Comparison of ENCODE assay signal across 31 cellular contexts in genomic region chr6:90100059-90100665, GRCh38.
DNase-seq lines count a peak whose midpoint lies in the region; ATAC-seq and TF ChIP-seq lines count a peak whose summit lies in the region.
"Had no signal": no experiment of that assay in that cellular context is flagged by ENCODE, and none has a peak within 500 bp of the region (broad histone marks: within the 10 kb centered on the region; RNA-seq: fewer than 3 reads in every experiment).

No MANE protein-coding gene starts in this region.

- TF ChIP-seq EP300 in stomach (IDR thresholded peaks at IDR 0.05), result no peak

- no peak for ATAC-seq in stimulated activated naive B cell treated with anti-CD40 and anti-IgM and Interleukin-4, amounts not matched to agents 10 μg/mL and 1 μg/mL and 100 μg/mL, for 72 hours (replicated peaks)
- ATAC-seq: A549; activated CD8-positive, alpha-beta memory T cell treated with anti-CD3 and anti-CD28 coated beads, Interleukin-2, amount 10 ng/mL, durations not matched to agents 7 days and 5 days; activated naive CD4-positive, alpha-beta T cell treated with anti-CD3 and anti-CD28 coated beads, Interleukin-2, amount 50 U/mL, for 72 hours; activated T-cell treated with anti-CD3 and anti-CD28 coated beads, Interleukin-2, amount 50 U/mL, for 72 hours; gastroesophageal sphincter; left colon; right cardiac atrium; T-cell had no signal

- no peak overlapping the region for H3K4me3 Mint-ChIP-seq in activated naive CD4-positive, alpha-beta T cell treated with anti-CD3 and anti-CD28 coated beads, Interleukin-2, amount 50 U/mL, for 24 hours
- H3K4me3 Mint-ChIP-seq in stimulated activated naive B cell treated with anti-CD40 and anti-IgM and Interleukin-4, amounts not matched to agents 10 μg/mL and 1 μg/mL and 100 μg/mL, for 72 hours, result no peak overlapping the region
- H3K4me3 Mint-ChIP-seq: activated CD8-positive, alpha-beta memory T cell treated with anti-CD3 and anti-CD28 coated beads, Interleukin-2, amount 10 ng/mL, durations not matched to agents 7 days and 5 days; activated T-cell treated with anti-CD3 and anti-CD28 coated beads, Interleukin-2, amount 50 U/mL, for 72 hours; central memory CD8-positive, alpha-beta T cell; dendritic cell treated with granulocyte-macrophage colony-stimulating factor and Interleukin-4, amounts not matched to agents 40 ng/mL and 50 ng/mL, for 4 days; endodermal cell; T-cell had no signal

- no peak for TF ChIP-seq CTCF in ascending aorta (IDR thresholded peaks at IDR 0.05)
- TF ChIP-seq CTCF in fibroblast of pulmonary artery (IDR thresholded peaks at IDR 0.05; ENCODE audit: low read length, missing control alignments), result no peak
- no peak for TF ChIP-seq CTCF in stomach (IDR thresholded peaks at IDR 0.05)

- H3K36me3 ChIP-seq in ascending aorta, result no peaks in the 10 kb centered on the region
- no peaks in the 10 kb centered on the region for H3K36me3 ChIP-seq in stomach
- H3K36me3 ChIP-seq: esophagus muscularis mucosa, gastroesophageal sphincter, SJSA1, tibial artery, vagina had no signal

- H3K4me3 ChIP-seq in ascending aorta (no peak overlapping the region), fibroblast of pulmonary artery (replicated peaks; ENCODE audit: low read depth, low read length) (no peak overlapping the region), stomach (no peak overlapping the region)
- H3K4me3 ChIP-seq: A549, esophagus muscularis mucosa, gastroesophageal sphincter, GM23248, SJSA1, tibial artery, vagina had no signal

- 84 to 93% (median 92%) methylated on average over 3 of the region's 3 CpGs for WGBS in stomach, 5 donors

- H3K27ac ChIP-seq in ascending aorta (peak overlapping the region; percentile 89 to 93), stomach (no peak overlapping the region)
- H3K27ac ChIP-seq: A549, GM23248, SJSA1, vagina had no signal

- intact Hi-C loops in ascending aorta (cut with DNase I) (no loop called here), stomach (cut with DNase I; ENCODE audit: low total_unique reads) (no loop called here)

- H3K27ac Mint-ChIP-seq in activated naive CD4-positive, alpha-beta T cell treated with anti-CD3 and anti-CD28 coated beads, Interleukin-2, amount 50 U/mL, for 24 hours, result peak overlapping the region; percentile 12
- H3K27ac Mint-ChIP-seq in stimulated activated naive B cell treated with anti-CD40 and anti-IgM and Interleukin-4, amounts not matched to agents 10 μg/mL and 1 μg/mL and 100 μg/mL, for 72 hours, result peak overlapping the region; percentile 75
- H3K27ac Mint-ChIP-seq: activated CD8-positive, alpha-beta memory T cell treated with anti-CD3 and anti-CD28 coated beads, Interleukin-2, amount 10 ng/mL, durations not matched to agents 7 days and 5 days; activated T-cell treated with anti-CD3 and anti-CD28 coated beads, Interleukin-2, amount 50 U/mL, for 72 hours; CD4-positive, CD25-positive, alpha-beta regulatory T cell; dendritic cell treated with granulocyte-macrophage colony-stimulating factor and Interleukin-4, amounts not matched to agents 40 ng/mL and 50 ng/mL, for 4 days; endodermal cell had no signal

- H3K9me3 Mint-ChIP-seq in activated naive CD4-positive, alpha-beta T cell treated with anti-CD3 and anti-CD28 coated beads, Interleukin-2, amount 50 U/mL, for 24 hours, result peaks cover 4% of the 10 kb centered on the region
- peaks cover 0 to 4% of the 10 kb centered on the region in 2 donors for H3K9me3 Mint-ChIP-seq in stimulated activated naive B cell treated with anti-CD40 and anti-IgM and Interleukin-4, amounts not matched to agents 10 μg/mL and 1 μg/mL and 100 μg/mL, for 72 hours
- H3K9me3 Mint-ChIP-seq: activated naive CD4-positive, alpha-beta T cell treated with anti-CD3 and anti-CD28 coated beads, Interleukin-2, amount 50 U/mL, for 72 hours; activated T-cell treated with anti-CD3 and anti-CD28 coated beads, Interleukin-2, amount 50 U/mL, for 72 hours; central memory CD8-positive, alpha-beta T cell; dendritic cell treated with granulocyte-macrophage colony-stimulating factor and Interleukin-4, amounts not matched to agents 40 ng/mL and 50 ng/mL, for 4 days; endodermal cell; T-cell had no signal

- H3K4me1 ChIP-seq in ascending aorta (peaks cover 4 to 44% of the 10 kb centered on the region in 2 donors), stomach (peaks cover 0 to 20% (median 3%) of the 10 kb centered on the region in 4 donors)

- H3K27me3 ChIP-seq in ascending aorta, result no peaks in the 10 kb centered on the region
- no peaks in the 10 kb centered on the region for H3K27me3 ChIP-seq in stomach
- H3K27me3 ChIP-seq: esophagus muscularis mucosa, gastroesophageal sphincter, SJSA1, tibial artery, vagina had no signal

- H3K9me3 ChIP-seq in ascending aorta (no peaks in the 10 kb centered on the region), stomach (no peaks in the 10 kb centered on the region)
- H3K9me3 ChIP-seq: A549, esophagus muscularis mucosa, gastroesophageal sphincter, SJSA1, tibial artery, vagina had no signal

- peaks cover 27% of the 10 kb centered on the region for H3K36me3 Mint-ChIP-seq in activated naive CD4-positive, alpha-beta T cell treated with anti-CD3 and anti-CD28 coated beads, Interleukin-2, amount 50 U/mL, for 24 hours
- H3K36me3 Mint-ChIP-seq in stimulated activated naive B cell treated with anti-CD40 and anti-IgM and Interleukin-4, amounts not matched to agents 10 μg/mL and 1 μg/mL and 100 μg/mL, for 72 hours, result peaks cover 21 to 43% of the 10 kb centered on the region in 2 donors

- no peak for DNase-seq in activated naive CD4-positive, alpha-beta T cell treated with Interleukin-2 at 50 U/mL for 16 hours
- no peak for DNase-seq in ascending aorta (ENCODE audit: low spot score in 2 of 2)
- peak; percentile 7 for DNase-seq in fibroblast of pulmonary artery (ENCODE audit: low read depth)
- DNase-seq in stimulated activated naive B cell treated with anti-CD40 and anti-IgM and Interleukin-4, amounts not matched to agents 10 μg/mL and 1 μg/mL and 100 μg/mL, for 72 hours, result no peak
- DNase-seq in SIG-M5 treated with dmso at 0.1 percent for 504 hours (lab: John Stamatoyannopoulos, UW; ENCODE audit: unreplicated experiment), result no peak
- no peak for DNase-seq in stomach
- DNase-seq in globus pallidus (ENCODE audit: low spot score), result no peak
- DNase-seq: activated CD4-positive, alpha-beta T cell treated with anti-CD3 and anti-CD28 coated beads, Interleukin-2, amount 50 U/mL, for 1 hour; activated CD8-positive, alpha-beta memory T cell treated with anti-CD3 and anti-CD28 coated beads, Interleukin-2, amount 10 ng/mL, durations not matched to agents 7 days and 5 days; activated T-cell treated with anti-CD3 and anti-CD28 coated beads, Interleukin-2, amount 50 U/mL, for 72 hours; CD4-positive, CD25-positive, alpha-beta regulatory T cell; endodermal cell; GM23248; hypothalamus; left colon; NCI-H146; NCI-H2107; NCI-H82; right cardiac atrium; stimulated activated CD4-positive, alpha-beta T cell treated with anti-CD3 and anti-CD28 coated beads, Interleukin-1b, Interleukin-23, amount 100 ng/mL, for 48 hours; T-cell; tibial artery had no signal

- no peaks in the 10 kb centered on the region for H3K27me3 Mint-ChIP-seq in activated naive CD4-positive, alpha-beta T cell treated with anti-CD3 and anti-CD28 coated beads, Interleukin-2, amount 50 U/mL, for 24 hours
- H3K27me3 Mint-ChIP-seq in stimulated activated naive B cell treated with anti-CD40 and anti-IgM and Interleukin-4, amounts not matched to agents 10 μg/mL and 1 μg/mL and 100 μg/mL, for 72 hours, result no peaks in the 10 kb centered on the region
- H3K27me3 Mint-ChIP-seq: T-cell had no signal

- no peak for TF ChIP-seq POLR2A in stomach (IDR thresholded peaks at IDR 0.05)

- peaks cover 93% of the 10 kb centered on the region for H3K4me1 Mint-ChIP-seq in activated naive CD4-positive, alpha-beta T cell treated with anti-CD3 and anti-CD28 coated beads, Interleukin-2, amount 50 U/mL, for 24 hours
- peaks cover 63 to 95% of the 10 kb centered on the region in 2 donors for H3K4me1 Mint-ChIP-seq in stimulated activated naive B cell treated with anti-CD40 and anti-IgM and Interleukin-4, amounts not matched to agents 10 μg/mL and 1 μg/mL and 100 μg/mL, for 72 hours

Comparison
In these comparisons a context has a peak if more than half of its experiments do, and no peak if none do; other contexts are left out.
1. H3K27ac ChIP-seq: peak in ascending aorta (2 of 2); none in stomach (0 of 5).